Comparison of ENCODE assay signal across 8 cellular contexts in the genomic region with DNA sequence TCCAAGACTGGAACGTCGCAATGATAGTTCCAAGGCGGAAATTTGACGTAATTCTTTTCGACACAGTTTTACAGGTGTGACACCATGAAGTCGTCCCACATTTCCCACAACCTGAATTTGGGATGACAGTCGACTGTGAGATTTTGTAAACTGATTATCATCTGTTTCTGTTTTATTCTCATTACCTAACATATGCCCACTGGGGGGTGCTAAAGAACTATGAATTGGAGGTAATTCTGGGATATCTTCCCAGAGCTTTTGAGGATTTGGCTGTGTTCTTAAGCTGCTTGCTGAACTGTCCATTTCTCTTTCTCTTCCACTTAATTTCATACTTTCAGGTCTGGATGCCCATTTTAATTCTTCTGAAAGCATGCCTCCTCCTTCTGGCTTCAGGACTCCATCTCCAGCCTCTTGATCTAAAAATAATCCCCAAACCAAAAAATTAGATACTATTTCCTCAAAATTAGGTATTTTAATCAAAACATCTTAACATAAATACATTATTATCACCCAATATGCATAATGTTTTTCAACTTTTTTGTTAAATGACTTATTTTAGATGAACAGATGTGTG. TPM values are rescaled to one million over a fixed set of nuclear protein-coding genes. Genes with fewer than 3 reads are reported as not detected.
A peak's percentile ranks its signal among the peaks of the same experiment; 100 is the strongest.
DNase-seq lines count a peak whose midpoint lies in the region; ATAC-seq, FAIRE-seq and TF ChIP-seq lines count a peak whose summit lies in the region.
"Not testable (repeated sequence)": the region's sequence is repeated elsewhere in the genome, so short reads cannot be mapped to it uniquely, and the experiment has no call there.

No MANE protein-coding gene starts in this region.

- not testable (repeated sequence) for H3K4me3 ChIP-seq in BE2C (ENCODE audit: low read depth, low read length); PC-3 (ENCODE audit: low read length); astrocyte of the spinal cord (ENCODE audit: low read depth, low read length)

- not testable (repeated sequence) for H2AFZ ChIP-seq in H9 (ENCODE audit: low read length); PC-3 (ENCODE audit: low read length)

- not testable (repeated sequence) for H3K27me3 ChIP-seq in BE2C; H9 (ENCODE audit: insufficient read depth, low read length); PC-3 (ENCODE audit: low read length)

- not testable (repeated sequence) for H3K9ac ChIP-seq in H9 (ENCODE audit: extremely low read depth, insufficient read length, low read length); PC-3 (ENCODE audit: low read length)

- not testable (repeated sequence) for H3K4me3 Mint-ChIP-seq in H9, neural crest cell

- not testable (repeated sequence) for H3K36me3 ChIP-seq in BE2C; PC-3 (ENCODE audit: low read depth, low read length)

- not testable (repeated sequence) for H3K4me1 Mint-ChIP-seq in H9, neural crest cell

- not testable (repeated sequence) for H3K56ac ChIP-seq in H9 (ENCODE audit: insufficient read length, low read depth, low read length)

- H3K9me2 ChIP-seq in PC-3 (replicated peaks; ENCODE audit: low read length): not testable (repeated sequence)

- not testable (repeated sequence) for H4K8ac ChIP-seq in H9 (replicated peaks; ENCODE audit: insufficient read length, low read depth, low read length)

- POLR2A ChIA-PET in PC-3 (lab: Charles Lee; ENCODE audit: unreplicated experiment): not testable (repeated sequence)

- H3K23me2 ChIP-seq in H9 (ENCODE audit: insufficient read length, low read depth, low read length, poor library complexity, severe bottlenecking): not testable (repeated sequence)

- H2BK20ac ChIP-seq in H9 (ENCODE audit: low read depth, low read length, poor library complexity, severe bottlenecking): not testable (repeated sequence)

- not testable (repeated sequence) for H3K4ac ChIP-seq in H9 (ENCODE audit: low read depth, low read length)

- not testable (repeated sequence) for H3K18ac ChIP-seq in H9 (ENCODE audit: insufficient read length, low read depth, low read length)

- H3K79me2 ChIP-seq in H9 (ENCODE audit: insufficient read depth, low read length); PC-3 (ENCODE audit: low read length): not testable (repeated sequence)

- in situ Hi-C loops in astrocyte of the spinal cord (cut with HindIII; ENCODE audit: low sequenced_read_pairs): not testable (repeated sequence)

- no CpG with 5 or more reads among the region's 7 CpGs for WGBS in H9 (ENCODE audit: extremely low coverage, insufficient read length, low lambda C conversion rate)

- H2BK5ac ChIP-seq in H9 (ENCODE audit: insufficient read length, low read length): not testable (repeated sequence)

- H3K14ac ChIP-seq in H9 (ENCODE audit: insufficient read depth, low read length): not testable (repeated sequence)

- H3K4me2 ChIP-seq in H9 (ENCODE audit: insufficient read depth, insufficient read length, low read length); PC-3 (ENCODE audit: low read length): not testable (repeated sequence)

- not testable (repeated sequence) for H4K5ac ChIP-seq in H9 (ENCODE audit: insufficient read length, low read depth, low read length)

- not testable (repeated sequence) for H3K23ac ChIP-seq in H9 (ENCODE audit: insufficient read length, low read depth, low read length)

- H3K9me3 ChIP-seq in BE2C; H9 (ENCODE audit: control insufficient read depth, low read depth, low read length); PC-3 (ENCODE audit: low read length): not testable (repeated sequence)

- not testable (repeated sequence) for H3F3A ChIP-seq in PC-3 (ENCODE audit: low read length, unreplicated experiment)

- not testable (repeated sequence) for H3K27ac Mint-ChIP-seq in H9; neural crest cell (ENCODE audit: unreplicated experiment)

- H2AK5ac ChIP-seq in H9 (ENCODE audit: insufficient read length, low read length): not testable (repeated sequence)

- not testable (repeated sequence) for H2BK12ac ChIP-seq in H9 (ENCODE audit: insufficient read length, low read depth, low read length)

- not testable (repeated sequence) for H2BK15ac ChIP-seq in H9 (ENCODE audit: low read depth, low read length)

- not testable (repeated sequence) for H4K91ac ChIP-seq in H9 (ENCODE audit: insufficient read length, low read depth, low read length)

- not testable (repeated sequence) for H3K4me1 ChIP-seq in BE2C; H9 (ENCODE audit: insufficient read depth, low read length); PC-3 (ENCODE audit: insufficient read depth, low read length)

- not testable (repeated sequence) for H3K27ac ChIP-seq in H9 (ENCODE audit: insufficient read length, low read depth, low read length); PC-3 (ENCODE audit: low read length)

- FAIRE-seq in islet of Langerhans (lab: Jason Lieb, UNC) (peak; percentile 100), urothelium cell line (lab: Jason Lieb, UNC) (peak; percentile 13)

- H3K9me3 Mint-ChIP-seq in H9, neural crest cell: not testable (repeated sequence)

- not testable (repeated sequence) for H3K36me3 Mint-ChIP-seq in H9 (ENCODE audit: insufficient read depth in 1 of 3, low read depth in 3 of 3); neural crest cell (ENCODE audit: low read depth)

- TF ChIP-seq CTCF in BE2C (IDR thresholded peaks at IDR 0.05; ENCODE audit: low read depth, low read length): peak; percentile 14; the same call in 1 of the 2 replicates
- peak; percentile 37; the same call in 2 of the 3 replicates for TF ChIP-seq CTCF in H9 (conservative IDR thresholded peaks at IDR 0.05)
- TF ChIP-seq CTCF in PC-3 (conservative IDR thresholded peaks at IDR 0.05; ENCODE audit: low read depth, low read length): peak; percentile 29; the same call in 1 of the 2 replicates
- TF ChIP-seq CTCF in astrocyte of the spinal cord (IDR thresholded peaks at IDR 0.05; ENCODE audit: low read depth, low read length): not testable (repeated sequence)
- peak; percentile 47 for TF ChIP-seq CTCF in neural crest cell (conservative IDR thresholded peaks at IDR 0.05)

- intact Hi-C loops in PC-3 (cut with micrococcal nuclease): loop anchor here (5.0 kb wide), 2 partner anchors 75 to 425 kb away; no protein-coding TSS in a partner anchor

- DNase-seq in BE2C; H9; PC-3; neural crest cell (ENCODE audit: low read depth, low spot score); urothelium cell line (ENCODE audit: low spot score): not testable (repeated sequence)
- DNase-seq in astrocyte of the spinal cord (ENCODE audit: low read depth, low spot score): peak; percentile 5

- H2BK120ac ChIP-seq in H9 (ENCODE audit: low read depth, low read length, poor library complexity, severe bottlenecking): not testable (repeated sequence)

- H4K20me1 ChIP-seq in H9 (ENCODE audit: control insufficient read depth, insufficient read depth, insufficient read length); PC-3 (ENCODE audit: low read length): not testable (repeated sequence)

- BruUV-seq in PC-3 (replicated peaks; lab: Mats Ljungman, UMichigan): not testable (repeated sequence)

- not testable (repeated sequence) for H3K79me1 ChIP-seq in H9 (ENCODE audit: insufficient read depth, low read depth, low read length, poor library complexity, severe bottlenecking)

- not testable (repeated sequence) for H3K27me3 Mint-ChIP-seq in H9 (ENCODE audit: low read depth); neural crest cell (ENCODE audit: low read depth)

- ATAC-seq in PC-3 (peak; percentile 64), esophagus mucosa (peak; percentile 55)

- CTCF ChIA-PET in PC-3 (lab: Charles Lee): not testable (repeated sequence)

- H3T11ph ChIP-seq in H9 (ENCODE audit: low read length): not testable (repeated sequence)

RNA-seq across cellular contexts. Expression of a gene that starts 19.6 kb away (rescaled TPM):
- polyA plus RNA-seq in BE2C (2012; ENCODE audit: insufficient read depth, insufficient read length, low read depth): 0.85 TPM
- total RNA-seq in H9 (2021) (5.4 and 6.2 TPM in 2 replicates), PC-3 (2014; rRNA removed) (1.5 and 2.6 TPM in 2 replicates), esophagus mucosa (1.6 TPM), neural crest cell (11.1 and 12.1 TPM in 2 replicates)
